22 cellular contexts compared by ENCODE assay signal in genomic region chr1:211642870-211643269, GRCh38. TPM values are rescaled to one million over a fixed set of nuclear protein-coding genes. Genes with fewer than 3 reads are reported as not detected.
A peak's percentile ranks its signal among the peaks of the same experiment; 100 is the strongest.
DNase-seq lines count a peak whose midpoint lies in the region; ATAC-seq, FAIRE-seq and TF ChIP-seq lines count a peak whose summit lies in the region.
"Had no signal": no experiment of that assay in that cellular context is flagged by ENCODE, and none has a peak within 500 bp of the region (broad histone marks: within the 10 kb centered on the region; RNA-seq: fewer than 3 reads in every experiment).

No MANE protein-coding gene starts in this region.

- DNase-seq in activated CD8-positive, alpha-beta memory T cell treated with anti-CD3 and anti-CD28 coated beads, Interleukin-2, amount 50 U/mL, for 48 hours: peak; percentile 38
- DNase-seq in activated CD8-positive, alpha-beta memory T cell treated with anti-CD3 and anti-CD28 coated beads, Interleukin-2, amount 50 U/mL, for 4 hours: no peak
- DNase-seq in SW480 (ENCODE audit: low spot score) (peak; percentile 8), HepG2 (ENCODE audit: low spot score) (no peak), tibial artery (peak in 1 of 2 donors; percentile 50), NCI-H1694 treated with DMSO at 0.1 percent for 48 hours (lab: John Stamatoyannopoulos, UW) (no peak)
- no peak for DNase-seq in activated CD4-positive, CD25-positive, alpha-beta regulatory T cell treated with anti-CD3 and anti-CD28 coated beads, Interleukin-2, amount 50 U/mL, for 72 hours
- DNase-seq: activated CD4-positive, alpha-beta T cell treated with anti-CD3 and anti-CD28 coated beads, Interleukin-2, amount 50 U/mL, for 48 hours; activated T-cell treated with anti-CD3 and anti-CD28 coated beads, Interleukin-2, amount 50 U/mL, for 72 hours; CD4-positive, alpha-beta memory T cell; DMS79 treated with DMSO at 0.1 percent for 48 hours; effector memory CD8-positive, alpha-beta T cell; GOT3; lower lobe of right lung; MM.1S; naive B cell; NCI-H1694; WERI-Rb-1 had no signal

- H3K79me2 ChIP-seq in HepG2 (ENCODE audit: insufficient read depth, low read length): no peaks in the 10 kb centered on the region

- H3K9me3 ChIP-seq in HepG2 (ENCODE audit: low read length) (no peaks in the 10 kb centered on the region), tibial artery (no peaks in the 10 kb centered on the region)
- H3K9me3 ChIP-seq: lower lobe of right lung, suprapubic skin had no signal

- BruUV-seq in HepG2 (replicated peaks; lab: Mats Ljungman, UMichigan): no TSS peak

- peak overlapping the region; percentile 80 for H3K4me2 ChIP-seq in HepG2 (ENCODE audit: low read depth, low read length)
- H3K4me2 ChIP-seq: smooth muscle cell had no signal

- no peak for TF ChIP-seq POLR2A in HepG2 (IDR thresholded peaks at IDR 0.05; ENCODE audit: insufficient read depth in 1 of 2, low read depth in 2 of 2, low read length in 2 of 2)

- no peak for FAIRE-seq in HepG2 (lab: Jason Lieb, UNC)
- FAIRE-seq: GM18507 had no signal

- CTCF ChIA-PET in HepG2 (lab: Yijun Ruan, JAX; ENCODE audit: low intra/inter-chr PET ratio, low total read pairs): no interaction called here

- in situ Hi-C loops in HepG2 (cut with HindIII; ENCODE audit: extremely low pct_ligation_motif_present, low pct_unique_long_range_greater_than_20kb): no loop called here

- H3K27ac ChIP-seq in HepG2 (ENCODE audit: extremely low read length, insufficient read depth, low read length) (no peak overlapping the region), tibial artery (peak overlapping the region; percentile 59 to 66)
- H3K27ac ChIP-seq: lower lobe of right lung, WERI-Rb-1 had no signal

- POLR2A ChIA-PET in HepG2 (lab: Yijun Ruan, JAX): interaction anchor here (1.1 to 7.6 kb wide), 13 partner anchors 10 to 128 kb away, joined by 3 to 100 read pairs (median 8); partner anchors contain the start of gene SLC30A1

- no peak overlapping the region for H2AFZ ChIP-seq in HepG2 (ENCODE audit: low read length)

- WGBS in HepG2 (ENCODE audit: low lambda C conversion rate): 7% methylated on average over 4 of the region's 4 CpGs

- H3K9ac ChIP-seq in HepG2 (ENCODE audit: insufficient read depth, low read depth, low read length): no peak overlapping the region

- peak; percentile 47 for ATAC-seq in HepG2
- no peak for ATAC-seq in HG02623 (IDR thresholded peaks at IDR 0.05; ENCODE audit: unreplicated experiment)

- no peaks in the 10 kb centered on the region for H3K36me3 ChIP-seq in HepG2 (replicated peaks in 1 of 2; ENCODE audit: control insufficient read depth in 1 of 2, insufficient read depth in 2 of 2, low read length in 2 of 2)
- no peaks in the 10 kb centered on the region for H3K36me3 ChIP-seq in tibial artery
- H3K36me3 ChIP-seq: lower lobe of right lung, suprapubic skin, WERI-Rb-1 had no signal

- intact Hi-C loops in HepG2 (cut with micrococcal nuclease; ENCODE audit: unreplicated experiment): no loop called here
- intact Hi-C loops in tibial artery (cut with DNase I; ENCODE audit: low total_unique reads): no loop called here

- H3K4me3 ChIP-seq in HepG2 (replicated peaks in 1 of 3; ENCODE audit: insufficient read depth in 1 of 3, low read depth in 2 of 3, low read length in 3 of 3) (peak overlapping the region in 2 of 3 experiments; percentile 5 to 64; a peak in 3 of 6 replicates), tibial artery (no peak overlapping the region)
- H3K4me3 ChIP-seq: lower lobe of right lung, smooth muscle cell, suprapubic skin had no signal

- H4K20me1 ChIP-seq in HepG2 (ENCODE audit: insufficient read depth, low read length): no peaks in the 10 kb centered on the region

- TF ChIP-seq EP300 in HepG2 (IDR thresholded peaks at IDR 0.05; ENCODE audit: low read depth in 2 of 2, low read length in 2 of 2) (no peak), HepG2 (CRISPR knock-in tag; IDR thresholded peaks at IDR 0.05; ENCODE audit: borderline replicate concordance) (no peak)

- no peaks in the 10 kb centered on the region for H3K27me3 ChIP-seq in HepG2 (ENCODE audit: control insufficient read depth in 1 of 2, insufficient read depth in 2 of 2, low read length in 2 of 2)
- H3K27me3 ChIP-seq in tibial artery: no peaks in the 10 kb centered on the region
- H3K27me3 ChIP-seq: suprapubic skin had no signal

- peaks cover 85% of the 10 kb centered on the region for H3K4me1 ChIP-seq in HepG2 (ENCODE audit: insufficient read depth, low read length)
- H3K4me1 ChIP-seq in tibial artery: peaks cover 0 to 36% (median 27%) of the 10 kb centered on the region in 4 donors

- TF ChIP-seq CTCF in HepG2 (CRISPR knock-in tag; IDR thresholded peaks at IDR 0.05) (no peak), tibial artery (IDR thresholded peaks at IDR 0.05) (no peak)

- TF ChIP-seq RAD21 in HepG2 (CRISPR knock-in tag; IDR thresholded peaks at IDR 0.05): no peak

TF ChIP-seq in HepG2, 621 proteins besides CTCF, POLR2A, EP300 and RAD21:
- TF ChIP-seq ZNF224 (CRISPR knock-in tag; IDR thresholded peaks at IDR 0.05) (0 out of 2 replicates have a peak, but pooled peaks have one; percentile 63), HOXA9 (CRISPR knock-in tag; IDR thresholded peaks at IDR 0.05; ENCODE audit: borderline replicate concordance) (0 out of 2 replicates have a peak, but pooled peaks have one; percentile 22), ZNF414 (CRISPR knock-in tag; IDR thresholded peaks at IDR 0.05) (no peak)
TF ChIP-seq in HepG2: peak in this region for 2.

RNA-seq across cellular contexts. Expression of gene NEK2, which starts 32.6 kb away (rescaled TPM):
- 40.8 and 57.5 TPM in 2 replicates for total RNA-seq in HepG2 (2016; rRNA removed; fragmentation: Illumina TruSeq; extraction: Trizol)
- 7.0 TPM in 2 replicates for total RNA-seq in HepG2 (2016; cell fraction: cytosol; rRNA removed; fragmentation: Illumina TruSeq; extraction: Trizol; ENCODE audit: low read depth)
- 43.3 and 55.7 TPM in 2 replicates for total RNA-seq in HepG2 (2016; cell fraction: insoluble cytoplasmic fraction; rRNA removed; fragmentation: Illumina TruSeq; extraction: Trizol)
- 15.1 and 15.5 TPM in 2 replicates for total RNA-seq in HepG2 (2016; cell fraction: membrane; rRNA removed; fragmentation: Illumina TruSeq; extraction: Trizol)
- 16.9 and 19.9 TPM in 2 replicates for total RNA-seq in HepG2 (2016; cell fraction: nucleus; rRNA removed; fragmentation: Illumina TruSeq; extraction: Trizol)
- polyA plus RNA-seq in HepG2 (2011; rRNA removed): 6.0 and 10.9 TPM in 2 replicates
- polyA plus RNA-seq in HepG2 (2011; cell fraction: cytosol; rRNA removed): 6.1 and 6.5 TPM in 2 replicates
- 4.6 TPM in 2 replicates for polyA plus RNA-seq in HepG2 (2011; cell fraction: nucleus; rRNA removed)
- polyA plus RNA-seq in HepG2 (2012): 9.8 and 17.4 TPM in 2 replicates
- 2.6 and 2.8 TPM in 2 replicates for polyA plus RNA-seq in HepG2 (2016; cell fraction: cytosol; fragmentation: Illumina TruSeq; extraction: Trizol; ENCODE audit: low read depth)
- polyA plus RNA-seq in HepG2 (2016; cell fraction: insoluble cytoplasmic fraction; fragmentation: Illumina TruSeq; extraction: Trizol; ENCODE audit: low read depth): 41.0 and 43.9 TPM in 2 replicates
- polyA plus RNA-seq in HepG2 (2016; cell fraction: membrane; fragmentation: Illumina TruSeq; extraction: Trizol; ENCODE audit: low read depth): 5.1 and 5.7 TPM in 2 replicates
- polyA plus RNA-seq in HepG2 (2016; cell fraction: nucleus; fragmentation: Illumina TruSeq; extraction: Trizol; ENCODE audit: insufficient read depth, low read depth): 18.2 and 19.2 TPM in 2 replicates
- 9.2 and 31.3 TPM in 2 replicates for polyA minus RNA-seq in HepG2 (2011; rRNA and poly(A)+ RNA removed; ENCODE audit: low replicate concordance)
- 9.6 and 16.1 TPM in 2 replicates for polyA minus RNA-seq in HepG2 (2011; cell fraction: cytosol; rRNA and poly(A)+ RNA removed)
- 10.6 and 16.0 TPM in 2 replicates for polyA minus RNA-seq in HepG2 (2011; cell fraction: nucleus; rRNA and poly(A)+ RNA removed)
- total RNA-seq: CD4-positive, alpha-beta memory T cell had no signal
- polyA plus RNA-seq: CD4-positive, alpha-beta memory T cell had no signal

Comparison
In these comparisons a context has a peak if more than half of its experiments do, and no peak if none do; other contexts are left out.
1. DNase-seq: peak in activated CD8-positive, alpha-beta memory T cell treated with anti-CD3 and anti-CD28 coated beads, Interleukin-2, amount 50 U/mL, for 48 hours (single experiment) and SW480 (single experiment); none in activated CD8-positive, alpha-beta memory T cell treated with anti-CD3 and anti-CD28 coated beads, Interleukin-2, amount 50 U/mL, for 4 hours (single experiment), HepG2 (single experiment), NCI-H1694 treated with DMSO at 0.1 percent for 48 hours (single experiment) and activated CD4-positive, CD25-positive, alpha-beta regulatory T cell treated with anti-CD3 and anti-CD28 coated beads, Interleukin-2, amount 50 U/mL, for 72 hours (single experiment).
2. H3K4me3 ChIP-seq: peak in HepG2 (2 of 3); none in tibial artery (0 of 2).